ENCODE assay signal across 6 cellular contexts in the genomic region with DNA sequence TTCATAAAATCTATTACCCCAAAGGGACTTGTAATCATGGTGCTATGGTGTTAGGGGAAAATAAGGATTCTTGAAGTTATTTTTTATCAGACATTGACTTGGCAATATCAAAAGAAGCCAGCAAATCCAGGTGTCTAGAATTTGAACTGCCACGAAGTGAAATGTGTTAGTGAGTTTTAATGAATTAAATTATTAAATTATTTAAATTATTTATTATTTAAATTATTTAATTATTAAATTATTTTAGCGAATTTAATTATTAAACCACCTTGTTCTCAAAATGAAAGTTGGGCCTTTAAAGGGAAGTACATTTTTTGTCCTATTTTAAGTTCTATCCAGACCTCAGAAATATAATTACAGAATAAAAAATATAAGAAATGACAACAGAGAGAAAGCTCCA.
"Had no signal": no experiment of that assay in that cellular context is flagged by ENCODE, and none has a peak within 500 bp of the region (broad histone marks: within the 10 kb centered on the region; RNA-seq: fewer than 3 reads in every experiment).

No MANE protein-coding gene starts in this region.

- H3K9me3 Mint-ChIP-seq: IgD-negative memory B cell had no signal

- DNase-seq: IMR-90, KBM-7, KG1 had no signal

- ATAC-seq: HepG2, K562 had no signal

- H3K36me3 Mint-ChIP-seq: IgD-negative memory B cell had no signal

- H3K4me3 Mint-ChIP-seq: IgD-negative memory B cell had no signal

- H3K27ac Mint-ChIP-seq: IgD-negative memory B cell had no signal

- H3K4me1 Mint-ChIP-seq: IgD-negative memory B cell had no signal

- H3K27me3 Mint-ChIP-seq: IgD-negative memory B cell had no signal
